Comparison of ENCODE assay signal across 8 cellular contexts in the genomic region with DNA sequence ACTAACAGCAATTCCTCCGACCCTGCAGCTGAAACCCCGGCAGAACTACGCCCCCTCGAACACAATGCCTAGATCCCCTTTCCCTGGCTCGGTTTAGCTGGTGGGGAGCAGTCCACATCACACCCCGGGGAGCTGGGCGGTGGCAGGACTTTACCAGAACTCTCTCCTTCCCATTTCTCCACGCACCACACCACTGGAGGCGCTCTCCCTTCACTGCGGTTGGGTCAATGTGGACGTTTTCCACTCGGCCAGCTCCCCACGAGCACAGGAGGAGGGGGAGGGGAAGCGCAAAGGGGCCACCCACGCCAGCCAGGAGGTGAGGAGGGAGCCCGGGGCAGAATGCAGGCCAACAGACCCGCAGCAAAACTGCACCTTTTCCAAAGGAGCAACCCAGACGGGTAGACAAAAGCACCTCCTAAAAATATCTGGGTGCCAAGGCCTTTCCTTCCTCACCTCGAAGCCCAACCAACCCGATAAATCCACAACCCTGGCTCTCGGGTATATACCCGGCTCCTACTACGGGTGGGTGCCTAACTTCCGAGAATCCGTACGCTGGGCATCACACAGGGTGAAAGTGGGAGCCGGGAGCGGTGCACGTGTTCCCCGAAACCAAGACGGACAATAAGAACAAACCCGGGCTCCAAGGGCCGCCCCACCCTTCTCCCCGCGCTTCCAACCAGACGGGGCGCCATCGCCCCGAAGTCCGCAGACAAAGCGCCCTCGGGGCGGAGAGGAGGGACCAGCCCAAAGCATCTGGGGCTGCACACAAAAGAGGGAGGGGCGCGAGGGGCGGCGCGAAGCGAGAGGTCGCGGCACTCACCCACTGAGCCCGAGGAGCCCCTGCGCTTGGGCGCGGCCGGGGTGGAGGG. TPM values are rescaled to one million over a fixed set of nuclear protein-coding genes. Genes with fewer than 3 reads are reported as not detected.
DNase-seq lines count a peak whose midpoint lies in the region; ATAC-seq, FAIRE-seq and TF ChIP-seq lines count a peak whose summit lies in the region.

No MANE protein-coding gene starts in this region.

- H3K9me3 ChIP-seq in T-helper 17 cell (ENCODE audit: control insufficient read depth, low read length, poor library complexity, severe bottlenecking) (no peaks in the 10 kb centered on the region), astrocyte (ENCODE audit: insufficient read depth, low read depth, low read length) (no peaks in the 10 kb centered on the region), right cardiac atrium (ENCODE audit: control insufficient read depth, low read length) (no peaks in the 10 kb centered on the region), prostate gland (no peaks in the 10 kb centered on the region)

- peak overlapping the region; percentile 82 for H3K4me2 ChIP-seq in astrocyte (ENCODE audit: low read length)

- peak overlapping the region; percentile 97 for H3K27ac Mint-ChIP-seq in T-helper 17 cell
- peak overlapping the region; percentile 99 for H3K27ac Mint-ChIP-seq in astrocyte (ENCODE audit: unreplicated experiment)

- H3K27me3 Mint-ChIP-seq in T-helper 17 cell, result no peaks in the 10 kb centered on the region
- H3K27me3 Mint-ChIP-seq in astrocyte (ENCODE audit: low read depth, unreplicated experiment), result no peaks in the 10 kb centered on the region

- H3K36me3 ChIP-seq in astrocyte (ENCODE audit: insufficient read depth, low read length) (no peaks in the 10 kb centered on the region), prostate gland (no peaks in the 10 kb centered on the region)

- DNase-seq in COR-L47 (lab: John Stamatoyannopoulos, UW) (peak; percentile 81), NCI-H146 treated with DMSO at 0.1 percent for 48 hours (lab: John Stamatoyannopoulos, UW; ENCODE audit: unreplicated experiment) (peak; percentile 33), T-helper 17 cell (peak; percentile 39 to 63 (median 59)), astrocyte (ENCODE audit: low read depth) (peak; percentile 64), right cardiac atrium (peak; percentile 90 to 96 (median 94)), prostate gland (ENCODE audit: low spot score) (peak; percentile 89)

- H3K4me3 Mint-ChIP-seq in T-helper 17 cell (peak overlapping the region; percentile 100), astrocyte (ENCODE audit: unreplicated experiment) (peak overlapping the region; percentile 99)

- TF ChIP-seq CTCF in astrocyte (IDR thresholded peaks at IDR 0.05; ENCODE audit: insufficient read depth, low read depth, low read length) (peak; percentile 58), prostate gland (IDR thresholded peaks at IDR 0.05) (peak; percentile 52 to 79 (median 72))

- H3K27ac ChIP-seq in astrocyte (ENCODE audit: low read depth, low read length) (peak overlapping the region; percentile 99), right cardiac atrium (ENCODE audit: low read length) (peak overlapping the region; percentile 97), prostate gland (peak overlapping the region; percentile 98 to 99)

- H3K4me1 ChIP-seq in astrocyte (ENCODE audit: insufficient read depth, low read length), result peaks cover 20% of the 10 kb centered on the region
- H3K4me1 ChIP-seq in right cardiac atrium (ENCODE audit: control insufficient read depth, insufficient read depth, low read length), result no peaks in the 10 kb centered on the region
- H3K4me1 ChIP-seq in prostate gland (replicated peaks), result peaks cover 8% of the 10 kb centered on the region

- under 1% methylated on average over 56 of the region's 56 CpGs for WGBS in right cardiac atrium
- 2% methylated on average over 55 of the region's 56 CpGs for WGBS in prostate gland

- peaks cover 61% of the 10 kb centered on the region for H3K79me2 ChIP-seq in astrocyte (ENCODE audit: insufficient read depth, low read length)

- H3K27me3 ChIP-seq in astrocyte (ENCODE audit: insufficient read depth, low read length), result no peaks in the 10 kb centered on the region
- H3K27me3 ChIP-seq in right cardiac atrium (ENCODE audit: control insufficient read depth, insufficient read depth), result no peaks in the 10 kb centered on the region
- H3K27me3 ChIP-seq in prostate gland (replicated peaks; ENCODE audit: insufficient read depth), result no peaks in the 10 kb centered on the region

- H3K36me3 Mint-ChIP-seq in T-helper 17 cell (ENCODE audit: low read depth) (peaks cover 5% of the 10 kb centered on the region), astrocyte (ENCODE audit: low read depth, unreplicated experiment) (peaks cover 9% of the 10 kb centered on the region)

- H3K4me3 ChIP-seq in astrocyte (ENCODE audit: insufficient read depth, low read depth, low read length), result peak overlapping the region; percentile 99
- H3K4me3 ChIP-seq in right cardiac atrium (ENCODE audit: low read length), result peak overlapping the region; percentile 92
- H3K4me3 ChIP-seq in prostate gland, result peak overlapping the region; percentile 97 to 100

- peak overlapping the region; percentile 100 for H3K9ac ChIP-seq in astrocyte (ENCODE audit: low read length)

- H3K9me3 Mint-ChIP-seq in astrocyte (ENCODE audit: unreplicated experiment), result no peaks in the 10 kb centered on the region

- ATAC-seq in GM21825 (IDR thresholded peaks at IDR 0.05; ENCODE audit: unreplicated experiment) (peak; percentile 8), T-helper 17 cell (peak; percentile 5), right cardiac atrium (peak; percentile 71 to 72), GM18517 (IDR thresholded peaks at IDR 0.05; ENCODE audit: unreplicated experiment) (no peak)

- FAIRE-seq in astrocyte (lab: Jason Lieb, UNC), result no peak

- intact Hi-C loops in right cardiac atrium (cut with DNase I) (loop anchor here in 3 of 4 donors (5.0 to 10.0 kb wide), 3 partner anchors 37 to 116 kb away; no protein-coding TSS in a partner anchor), prostate gland (cut with DNase I) (loop anchor here (2.0 kb wide), 2 partner anchors 34 to 120 kb away; no protein-coding TSS in a partner anchor)

- peak; percentile 64 for TF ChIP-seq POLR2A in prostate gland (IDR thresholded peaks at IDR 0.05)

- H4K20me1 ChIP-seq in astrocyte (ENCODE audit: insufficient read depth, low read length), result peaks cover 51% of the 10 kb centered on the region

- H2AFZ ChIP-seq in astrocyte (ENCODE audit: low read depth, low read length), result no peak overlapping the region

- peaks cover 51% of the 10 kb centered on the region for H3K4me1 Mint-ChIP-seq in T-helper 17 cell
- H3K4me1 Mint-ChIP-seq in astrocyte (ENCODE audit: low read depth, unreplicated experiment), result peaks cover 16% of the 10 kb centered on the region

RNA-seq across cellular contexts. Expression of a gene that starts 1.1 kb away (rescaled TPM):
- 100 to 1,000 TPM in 1 of 2 donors, 10 to 100 TPM in 1; 92.7 to 114 TPM for total RNA-seq in T-helper 17 cell
- 509 and 541 TPM in 2 replicates for total RNA-seq in astrocyte
- total RNA-seq in right cardiac atrium, result 100 to 1,000 TPM; 242 to 283 (median 249) TPM
- 183 TPM for polyA plus RNA-seq in right cardiac atrium
- 100 to 1,000 TPM; 190 to 249 TPM for total RNA-seq in prostate gland

Comparison
In these comparisons a context has a peak if more than half of its experiments do, and no peak if none do; other contexts are left out.
1. DNase-seq: peak in every context shown above with its lines; median percentile 94 in right cardiac atrium; 89 in prostate gland; 81 in COR-L47; 64 in astrocyte; 59 in T-helper 17 cell; 33 in NCI-H146 treated with DMSO at 0.1 percent for 48 hours.